Comparison of ENCODE assay signal across 24 cellular contexts in the genomic region with DNA sequence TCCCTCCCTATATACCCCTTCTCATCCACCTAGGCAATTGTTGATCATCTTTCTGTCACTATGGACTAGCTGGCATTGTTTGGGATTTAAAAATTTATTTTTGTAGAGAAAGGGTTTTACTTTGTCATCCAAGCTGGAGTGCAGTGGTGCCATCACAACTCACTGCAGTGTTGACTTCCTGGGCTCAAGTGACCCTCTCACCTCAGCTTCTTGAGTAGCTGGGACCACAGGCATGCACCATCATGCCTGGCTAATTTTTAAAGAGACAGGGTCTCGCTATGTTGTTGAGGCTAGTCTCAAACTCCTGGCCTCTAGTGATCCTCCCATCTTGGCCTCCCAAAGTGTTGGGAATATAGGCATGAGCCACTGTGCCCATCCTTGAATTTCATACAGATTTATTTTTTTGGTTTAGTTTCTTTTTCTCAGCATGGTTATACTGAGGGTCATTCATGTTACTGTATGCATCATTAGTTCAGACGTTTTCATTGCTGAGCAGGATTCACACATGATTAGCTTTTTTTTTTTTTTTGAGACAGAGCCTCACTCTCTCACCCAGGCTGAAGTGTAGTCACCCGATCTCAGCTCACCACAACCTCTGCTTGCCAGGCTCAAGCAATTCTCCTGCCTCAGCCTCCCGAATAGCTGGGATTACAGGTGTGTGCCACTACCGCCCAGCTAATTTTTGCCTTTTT. TPM values are rescaled to one million over a fixed set of nuclear protein-coding genes. Genes with fewer than 3 reads are reported as not detected.
DNase-seq lines count a peak whose midpoint lies in the region; ATAC-seq and TF ChIP-seq lines count a peak whose summit lies in the region.
"Had no signal": no experiment of that assay in that cellular context is flagged by ENCODE, and none has a peak within 500 bp of the region (broad histone marks: within the 10 kb centered on the region; RNA-seq: fewer than 3 reads in every experiment).

No MANE protein-coding gene starts in this region.

- no peaks in the 10 kb centered on the region for H3K27me3 Mint-ChIP-seq in activated naive CD4-positive, alpha-beta T cell treated with anti-CD3 and anti-CD28 coated beads for 36 hours (ENCODE audit: low read depth)
- no peaks in the 10 kb centered on the region for H3K27me3 Mint-ChIP-seq in Calu3 (ENCODE audit: unreplicated experiment)

- ATAC-seq in GM18502 (IDR thresholded peaks at IDR 0.05; ENCODE audit: poor library complexity, unreplicated experiment) = peak; percentile 71
- ATAC-seq in GM19467 (IDR thresholded peaks at IDR 0.05; ENCODE audit: unreplicated experiment) = peak; percentile 75
- ATAC-seq in HG03064 (IDR thresholded peaks at IDR 0.05; ENCODE audit: low read depth, unreplicated experiment) = peak; percentile 77
- no peak for ATAC-seq in GM21717 (IDR thresholded peaks at IDR 0.05; ENCODE audit: unreplicated experiment)

- DNase-seq in glomerular visceral epithelial cell (ENCODE audit: extremely low spot score) (peak; percentile 21), Calu3 (no peak), COLO668 (lab: John Stamatoyannopoulos, UW; ENCODE audit: unreplicated experiment) (no peak)
- DNase-seq in activated naive CD4-positive, alpha-beta T cell treated with anti-CD3 and anti-CD28 coated beads for 36 hours = no peak
- DNase-seq: activated CD8-positive, alpha-beta memory T cell treated with anti-CD3 and anti-CD28 coated beads for 24 hours; CD8-positive, alpha-beta memory T cell; effector CD4-positive, alpha-beta T cell; EL; esophagus squamous epithelium; KBM-7; naive B cell; NCI-H1092; NCI-H69; OCI-M1; posterior cingulate gyrus; SIG-M5; testis had no signal

- no peak overlapping the region for H3K4me3 Mint-ChIP-seq in activated naive CD4-positive, alpha-beta T cell treated with anti-CD3 and anti-CD28 coated beads for 36 hours
- no peak overlapping the region for H3K4me3 Mint-ChIP-seq in Calu3 (ENCODE audit: low read depth, unreplicated experiment)
- H3K4me3 Mint-ChIP-seq: CD8-positive, alpha-beta memory T cell; naive B cell; T-helper 1 cell treated with Interleukin-12 subunit alpha and Interleukin-12 subunit beta and Interleukin-4 antibody, amounts not matched to agents 30 μg/mL and 1 μg/mL, for 36 hours had no signal

- intact Hi-C loops in activated naive CD4-positive, alpha-beta T cell treated with anti-CD3 and anti-CD28 coated beads for 36 hours (cut with micrococcal nuclease) = no loop called here
- intact Hi-C loops in Calu3 (cut with micrococcal nuclease; ENCODE audit: unreplicated experiment) = no loop called here

- H3K27ac Mint-ChIP-seq in activated naive CD4-positive, alpha-beta T cell treated with anti-CD3 and anti-CD28 coated beads for 36 hours = no peak overlapping the region
- no peak overlapping the region for H3K27ac Mint-ChIP-seq in Calu3 (ENCODE audit: unreplicated experiment)
- H3K27ac Mint-ChIP-seq: activated T-helper 2 cell treated with anti-CD3 and anti-CD28 coated beads, Interferon-gamma antibody, Interleukin-2, Interleukin-4, amounts not matched to agents 10 μg/mL and 5 μg/mL and 100 μg/mL, durations not matched to agents 14 hours and 24 hours and 36 hours; naive B cell; T-helper 1 cell treated with Interleukin-12 subunit alpha and Interleukin-12 subunit beta and Interleukin-4 antibody, amounts not matched to agents 30 μg/mL and 1 μg/mL, for 36 hours had no signal

- no TSS peak for BruUV-seq in Calu3 (replicated peaks; lab: Mats Ljungman, UMichigan)

- CTCF ChIA-PET in activated naive CD4-positive, alpha-beta T cell treated with anti-CD3 and anti-CD28 coated beads for 36 hours (lab: Charles Lee) = no interaction called here
- CTCF ChIA-PET in Calu3 (lab: Charles Lee) = no interaction called here

- no peaks in the 10 kb centered on the region for H3K36me3 Mint-ChIP-seq in activated naive CD4-positive, alpha-beta T cell treated with anti-CD3 and anti-CD28 coated beads for 36 hours (ENCODE audit: low read depth)
- no peaks in the 10 kb centered on the region for H3K36me3 Mint-ChIP-seq in Calu3 (ENCODE audit: insufficient read depth, unreplicated experiment)
- H3K36me3 Mint-ChIP-seq: naive B cell had no signal

- no peak for TF ChIP-seq CTCF in Calu3 (IDR thresholded peaks at IDR 0.05; ENCODE audit: unreplicated experiment)

- peaks cover 10% of the 10 kb centered on the region for H3K9me3 Mint-ChIP-seq in activated naive CD4-positive, alpha-beta T cell treated with anti-CD3 and anti-CD28 coated beads for 36 hours
- H3K9me3 Mint-ChIP-seq in Calu3 (ENCODE audit: low read depth, unreplicated experiment) = no peaks in the 10 kb centered on the region

- H3K4me1 Mint-ChIP-seq in activated naive CD4-positive, alpha-beta T cell treated with anti-CD3 and anti-CD28 coated beads for 36 hours (ENCODE audit: low read depth) = no peaks in the 10 kb centered on the region
- H3K4me1 Mint-ChIP-seq in Calu3 (ENCODE audit: low read depth, unreplicated experiment) = peaks cover under 1% of the 10 kb centered on the region
- H3K4me1 Mint-ChIP-seq: CD8-positive, alpha-beta memory T cell; naive B cell had no signal

RNA-seq across cellular contexts. Expression of a gene that starts 8.6 kb away (rescaled TPM):
- total RNA-seq in activated naive CD4-positive, alpha-beta T cell treated with anti-CD3 and anti-CD28 coated beads for 36 hours = not detected
- total RNA-seq in Calu3 (2022) = not detected in 2 replicates
- total RNA-seq: activated T-helper 2 cell treated with anti-CD3 and anti-CD28 coated beads, Interferon-gamma antibody, Interleukin-2, Interleukin-4, amounts not matched to agents 10 μg/mL and 5 μg/mL and 100 μg/mL, durations not matched to agents 14 hours and 24 hours and 36 hours; CD8-positive, alpha-beta memory T cell; lung microvascular endothelial cell had no signal

RNA-seq across cellular contexts. Expression of a gene that starts 32.3 kb away (rescaled TPM):
- total RNA-seq in activated naive CD4-positive, alpha-beta T cell treated with anti-CD3 and anti-CD28 coated beads for 36 hours = 10 to 100 TPM; 25.1 to 26.6 TPM
- total RNA-seq in Calu3 (2022) = 136 and 184 TPM in 2 replicates
